In genomic region chr10:108358912-108359311, GRCh38 we compare ENCODE assay signal across 8 cellular contexts.
DNase-seq lines count a peak whose midpoint lies in the region; ATAC-seq, FAIRE-seq and TF ChIP-seq lines count a peak whose summit lies in the region.

No MANE protein-coding gene starts in this region.

- TF ChIP-seq POLR2A in GM12891 (IDR thresholded peaks at IDR 0.05; ENCODE audit: low read depth, low read length) (no peak), HepG2 (IDR thresholded peaks at IDR 0.05; ENCODE audit: insufficient read depth in 1 of 2, low read depth in 2 of 2, low read length in 2 of 2) (no peak), GM18505 (IDR thresholded peaks at IDR 0.05; ENCODE audit: borderline replicate concordance, extremely low read depth, insufficient read depth, insufficient read length) (no peak)

- intact Hi-C loops in HepG2 (cut with micrococcal nuclease; ENCODE audit: unreplicated experiment), result no loop called here

- no peak overlapping the region for H3K4me2 ChIP-seq in HepG2 (ENCODE audit: low read depth, low read length)

- no peaks in the 10 kb centered on the region for H3K36me3 ChIP-seq in HepG2 (replicated peaks in 1 of 2; ENCODE audit: control insufficient read depth in 1 of 2, insufficient read depth in 2 of 2, low read length in 2 of 2)

- BruUV-seq in HepG2 (replicated peaks; lab: Mats Ljungman, UMichigan), result no TSS peak

- H3K4me1 ChIP-seq in HepG2 (ENCODE audit: insufficient read depth, low read length), result no peaks in the 10 kb centered on the region

- CTCF ChIA-PET in HepG2 (lab: Yijun Ruan, JAX; ENCODE audit: low intra/inter-chr PET ratio, low total read pairs), result no interaction called here

- no peak for TF ChIP-seq CTCF in HepG2 (CRISPR knock-in tag; IDR thresholded peaks at IDR 0.05)

- WGBS in HepG2 (ENCODE audit: low lambda C conversion rate), result 28% methylated on average over 3 of the region's 3 CpGs

- peak; percentile 79 for ATAC-seq in HG02588 (IDR thresholded peaks at IDR 0.05; ENCODE audit: unreplicated experiment)
- no peak for ATAC-seq in HepG2
- ATAC-seq in GM18505 (IDR thresholded peaks at IDR 0.05; ENCODE audit: unreplicated experiment), result no peak

- H3K79me2 ChIP-seq in HepG2 (ENCODE audit: insufficient read depth, low read length), result no peaks in the 10 kb centered on the region

- H3K4me3 ChIP-seq in HepG2 (replicated peaks in 1 of 3; ENCODE audit: insufficient read depth in 1 of 3, low read depth in 2 of 3, low read length in 3 of 3), result no peak overlapping the region

- no peak overlapping the region for H2AFZ ChIP-seq in HepG2 (ENCODE audit: low read length)

- no peak overlapping the region for H3K9ac ChIP-seq in HepG2 (ENCODE audit: insufficient read depth, low read depth, low read length)

- DNase-seq in GM12891 (ENCODE audit: insufficient read length, low spot score) (peak; percentile 2), RPMI7951 (ENCODE audit: low read depth) (peak; percentile 89), HepG2 (ENCODE audit: low spot score) (peak; percentile 2), NCI-H2196 (lab: John Stamatoyannopoulos, UW; ENCODE audit: unreplicated experiment) (no peak)
- DNase-seq in activated CD8-positive, alpha-beta memory T cell treated with anti-CD3 and anti-CD28 coated beads, Interleukin-2, amount 50 U/mL, for 48 hours, result no peak
- no peak for DNase-seq in activated naive CD4-positive, alpha-beta T cell (lab: John Stamatoyannopoulos, UW)

- H3K27me3 ChIP-seq in HepG2 (ENCODE audit: control insufficient read depth in 1 of 2, insufficient read depth in 2 of 2, low read length in 2 of 2), result no peaks in the 10 kb centered on the region

- FAIRE-seq in GM12891 (lab: Jason Lieb, UNC) (no peak), HepG2 (lab: Jason Lieb, UNC) (no peak)

- TF ChIP-seq RAD21 in HepG2 (CRISPR knock-in tag; IDR thresholded peaks at IDR 0.05), result no peak

- H3K9me3 ChIP-seq in HepG2 (ENCODE audit: low read length), result peaks cover 79% of the 10 kb centered on the region

- no peaks in the 10 kb centered on the region for H4K20me1 ChIP-seq in HepG2 (ENCODE audit: insufficient read depth, low read length)

- TF ChIP-seq EP300 in HepG2 (IDR thresholded peaks at IDR 0.05; ENCODE audit: low read depth in 2 of 2, low read length in 2 of 2), result no peak
- TF ChIP-seq EP300 in HepG2 (CRISPR knock-in tag; IDR thresholded peaks at IDR 0.05; ENCODE audit: borderline replicate concordance), result no peak

- H3K27ac ChIP-seq in HepG2 (ENCODE audit: extremely low read length, insufficient read depth, low read length), result no peak overlapping the region

- POLR2A ChIA-PET in HepG2 (lab: Yijun Ruan, JAX), result no interaction called here

- in situ Hi-C loops in HepG2 (cut with HindIII; ENCODE audit: extremely low pct_ligation_motif_present, low pct_unique_long_range_greater_than_20kb), result no loop called here

TF ChIP-seq in GM12891, 5 proteins besides CTCF, POLR2A, EP300 and RAD21:
- no peak for TF ChIP-seq POLR2AphosphoS5 (IDR thresholded peaks at IDR 0.05; ENCODE audit: low read depth, low read length)
- TF ChIP-seq TAF1 (IDR thresholded peaks at IDR 0.05; ENCODE audit: low read depth, low read length), result no peak
- TF ChIP-seq POU2F2 (IDR thresholded peaks at IDR 0.05; ENCODE audit: low read depth, low read length), result no peak
- no peak for TF ChIP-seq SPI1 (IDR thresholded peaks at IDR 0.05; ENCODE audit: low read depth, low read length)
- no peak for TF ChIP-seq PAX5 (IDR thresholded peaks at IDR 0.05; ENCODE audit: insufficient read depth, low read length, severe bottlenecking)

TF ChIP-seq in HepG2, 621 proteins besides CTCF, POLR2A, EP300 and RAD21:
- no peak for TF ChIP-seq USF2 (IDR thresholded peaks at IDR 0.05; ENCODE audit: low read depth, low read length)
- TF ChIP-seq USF2 (CRISPR knock-in tag; IDR thresholded peaks at IDR 0.05; ENCODE audit: borderline replicate concordance), result no peak
- no peak for TF ChIP-seq NFE2 (CRISPR knock-in tag; IDR thresholded peaks at IDR 0.05)
- TF ChIP-seq ZBTB38 (CRISPR knock-in tag; IDR thresholded peaks at IDR 0.05), result no peak
- TF ChIP-seq DMAP1 (CRISPR knock-in tag; IDR thresholded peaks at IDR 0.05), result no peak
- TF ChIP-seq SOX5 (CRISPR knock-in tag; IDR thresholded peaks at IDR 0.05; ENCODE audit: borderline replicate concordance), result no peak
- no peak for TF ChIP-seq ZFY (CRISPR knock-in tag; IDR thresholded peaks at IDR 0.05)
- no peak for TF ChIP-seq ARNT2 (CRISPR knock-in tag; IDR thresholded peaks at IDR 0.05; ENCODE audit: low read depth)
- no peak for TF ChIP-seq SATB2 (CRISPR knock-in tag; IDR thresholded peaks at IDR 0.05)
- TF ChIP-seq NCOR1 (IDR thresholded peaks at IDR 0.05; ENCODE audit: borderline replicate concordance, low read length), result no peak
- TF ChIP-seq SRY (CRISPR knock-in tag; IDR thresholded peaks at IDR 0.05), result no peak
- no peak for TF ChIP-seq ZNF225 (CRISPR knock-in tag; IDR thresholded peaks at IDR 0.05)
TF ChIP-seq in HepG2: peak in this region for 0.

Comparison
In these comparisons a context has a peak if more than half of its experiments do, and no peak if none do; other contexts are left out.
1. DNase-seq: peak in GM12891 (single experiment), RPMI7951 (single experiment) and HepG2 (single experiment); none in NCI-H2196 (single experiment), activated CD8-positive, alpha-beta memory T cell treated with anti-CD3 and anti-CD28 coated beads, Interleukin-2, amount 50 U/mL, for 48 hours (single experiment) and activated naive CD4-positive, alpha-beta T cell (0 of 4).